ENCODE assay signal across 8 cellular contexts in genomic region chrX:65679071-65679540, GRCh38. TPM values are rescaled to one million over a fixed set of nuclear protein-coding genes. Genes with fewer than 3 reads are reported as not detected.
A peak's percentile ranks its signal among the peaks of the same experiment; 100 is the strongest.
DNase-seq lines count a peak whose midpoint lies in the region; ATAC-seq and TF ChIP-seq lines count a peak whose summit lies in the region.

No MANE protein-coding gene starts in this region.

- H3K4me3 ChIP-seq in BLaER1 (no peak overlapping the region), NB4 (ENCODE audit: low read depth, low read length) (peak overlapping the region; percentile 11), brain microvascular endothelial cell (ENCODE audit: low read depth, low read length) (no peak overlapping the region), mesodermal cell (ENCODE audit: extremely low read depth, insufficient read depth, low read length, poor library complexity, severe bottlenecking) (no peak overlapping the region), ovary (no peak overlapping the region)

- WGBS in mesodermal cell (ENCODE audit: insufficient coverage in 2 of 2), 2 experiments: no CpG with 5 or more reads among the region's 1 CpG
- WGBS in ovary, 3 donors: 19 to 23% (median 20%) methylated on average over 1 of the region's 1 CpG

- no peak overlapping the region for H3K27ac ChIP-seq in BLaER1
- H3K27ac ChIP-seq in brain microvascular endothelial cell: peak overlapping the region; percentile 66
- H3K27ac ChIP-seq in mesodermal cell (ENCODE audit: low read depth, low read length, severe bottlenecking): peak overlapping the region; percentile 45
- H3K27ac ChIP-seq in ovary: peak overlapping the region in 1 of 2 donors; percentile 44

- TF ChIP-seq EP300 in ovary (IDR thresholded peaks at IDR 0.05): no peak

- H3K36me3 ChIP-seq in BLaER1 (peaks cover 68% of the 10 kb centered on the region), brain microvascular endothelial cell (replicated peaks) (no peaks in the 10 kb centered on the region), mesodermal cell (ENCODE audit: control insufficient read depth, insufficient read depth, low read length) (peaks cover 23% of the 10 kb centered on the region), ovary (no peaks in the 10 kb centered on the region)

- intact Hi-C loops in ovary (cut with DNase I): no loop called here

- no peaks in the 10 kb centered on the region for H3K9me3 ChIP-seq in BLaER1
- H3K9me3 ChIP-seq in mesodermal cell (ENCODE audit: control insufficient read depth, low read length): no peaks in the 10 kb centered on the region
- no peaks in the 10 kb centered on the region for H3K9me3 ChIP-seq in ovary

- H3K4me2 ChIP-seq in BLaER1: peak overlapping the region; percentile 39

- DNase-seq in NB4 (ENCODE audit: low read depth) (peak; percentile 68), brain microvascular endothelial cell (no peak), NCI-H526 treated with DMSO at 0.1 percent for 48 hours (lab: John Stamatoyannopoulos, UW) (no peak), ovary (no peak)

- peaks cover 38% of the 10 kb centered on the region for H3K27me3 ChIP-seq in BLaER1
- H3K27me3 ChIP-seq in brain microvascular endothelial cell (replicated peaks): no peaks in the 10 kb centered on the region
- no peaks in the 10 kb centered on the region for H3K27me3 ChIP-seq in ovary

- peaks cover 98% of the 10 kb centered on the region for H4K20me1 ChIP-seq in BLaER1

- TF ChIP-seq CTCF in NB4 (IDR thresholded peaks at IDR 0.05; ENCODE audit: low read depth, low read length) (no peak), brain microvascular endothelial cell (IDR thresholded peaks at IDR 0.05; ENCODE audit: low read depth, low read length, missing control alignments) (no peak), ovary (IDR thresholded peaks at IDR 0.05) (no peak)

- ATAC-seq in GM19328 (IDR thresholded peaks at IDR 0.05; ENCODE audit: unreplicated experiment) (no peak), GM21381 (IDR thresholded peaks at IDR 0.05; ENCODE audit: unreplicated experiment) (no peak)

- TF ChIP-seq POLR2A in NB4 (IDR thresholded peaks at IDR 0.05; ENCODE audit: extremely low read depth, insufficient read length) (no peak), ovary (IDR thresholded peaks at IDR 0.05) (no peak)

- H3K4me1 ChIP-seq in BLaER1: peaks cover 29% of the 10 kb centered on the region
- peaks cover 12% of the 10 kb centered on the region for H3K4me1 ChIP-seq in mesodermal cell (ENCODE audit: control insufficient read depth, insufficient read depth, low read length, poor library complexity, severe bottlenecking)
- H3K4me1 ChIP-seq in ovary (ENCODE audit: insufficient read depth): peaks cover 2% of the 10 kb centered on the region

- no peak overlapping the region for H3K9ac ChIP-seq in BLaER1

- in situ Hi-C loops in brain microvascular endothelial cell (cut with HindIII; ENCODE audit: low pct_ligation_motif_present, low sequenced_read_pairs): no loop called here

RNA-seq across cellular contexts. Expression of gene MSN, which starts 11.7 kb away (rescaled TPM):
- polyA plus RNA-seq in mesodermal cell (2013, experiment 1 of 2): 491 TPM
- 426 TPM for polyA plus RNA-seq in mesodermal cell (2013, experiment 2 of 2)
- 100 to 1,000 TPM in 6 of 7 donors, 10 to 100 TPM in 1; 60.1 to 183 (median 160) TPM for total RNA-seq in ovary
- polyA plus RNA-seq in ovary: 100 to 1,000 TPM; 119 to 342 TPM
